Comparison of ENCODE assay signal across 8 cellular contexts in genomic region chr12:76158518-76159321, GRCh38.
DNase-seq lines count a peak whose midpoint lies in the region; ATAC-seq lines count a peak whose summit lies in the region.

No MANE protein-coding gene starts in this region.

- H3K36me3 ChIP-seq in CD4-positive, CD25-positive, alpha-beta regulatory T cell (ENCODE audit: control insufficient read depth, insufficient read depth, low read length): no peaks in the 10 kb centered on the region
- H3K36me3 ChIP-seq in skeletal muscle satellite cell (ENCODE audit: insufficient read depth, low read length): no peaks in the 10 kb centered on the region

- peak overlapping the region in 2 of 3 donors; percentile 12 to 77 for H3K27ac Mint-ChIP-seq in CD4-positive, CD25-positive, alpha-beta regulatory T cell
- H3K27ac Mint-ChIP-seq in activated naive CD4-positive, alpha-beta T cell treated with anti-CD3 and anti-CD28 coated beads, Interleukin-2, amount 50 U/mL, for 24 hours: peak overlapping the region; percentile 81

- intact Hi-C loops in left ventricle myocardium superior (cut with micrococcal nuclease): no loop called here

- peak; percentile 15 to 74 (median 42) for DNase-seq in CD4-positive, CD25-positive, alpha-beta regulatory T cell
- DNase-seq in SIG-M5 treated with dmso at 0.1 percent for 504 hours (lab: John Stamatoyannopoulos, UW; ENCODE audit: unreplicated experiment): peak; percentile 65
- no peak for DNase-seq in left ventricle myocardium superior
- DNase-seq in COR-L47 (lab: John Stamatoyannopoulos, UW): no peak

- peaks cover 0 to 8% (median 6%) of the 10 kb centered on the region in 4 donors for H3K4me1 Mint-ChIP-seq in CD4-positive, CD25-positive, alpha-beta regulatory T cell
- H3K4me1 Mint-ChIP-seq in activated naive CD4-positive, alpha-beta T cell treated with anti-CD3 and anti-CD28 coated beads, Interleukin-2, amount 50 U/mL, for 24 hours: peaks cover 17% of the 10 kb centered on the region

- H3K4me1 ChIP-seq in CD4-positive, CD25-positive, alpha-beta regulatory T cell (ENCODE audit: control insufficient read depth, insufficient read depth, low read length, poor library complexity, severe bottlenecking): peaks cover 5% of the 10 kb centered on the region
- peaks cover 4% of the 10 kb centered on the region for H3K4me1 ChIP-seq in skeletal muscle satellite cell (ENCODE audit: control insufficient read depth, insufficient read depth, low read length)

- no peaks in the 10 kb centered on the region for H3K9me3 ChIP-seq in CD4-positive, CD25-positive, alpha-beta regulatory T cell (ENCODE audit: control insufficient read depth in 2 of 2, low read length in 2 of 2)
- H3K9me3 ChIP-seq in skeletal muscle satellite cell (replicated peaks; ENCODE audit: low read length): no peaks in the 10 kb centered on the region

- H3K27me3 Mint-ChIP-seq in CD4-positive, CD25-positive, alpha-beta regulatory T cell: peaks cover 5% of the 10 kb centered on the region
- H3K27me3 Mint-ChIP-seq in activated naive CD4-positive, alpha-beta T cell treated with anti-CD3 and anti-CD28 coated beads, Interleukin-2, amount 50 U/mL, for 24 hours: no peaks in the 10 kb centered on the region

- H3K27ac ChIP-seq in CD4-positive, CD25-positive, alpha-beta regulatory T cell (ENCODE audit: insufficient read depth, low read length, poor library complexity, severe bottlenecking): no peak overlapping the region

- peak overlapping the region; percentile 38 for H3K4me2 ChIP-seq in skeletal muscle satellite cell (ENCODE audit: low read length)

- H3K27me3 ChIP-seq in CD4-positive, CD25-positive, alpha-beta regulatory T cell (ENCODE audit: control insufficient read depth, insufficient read depth, low read length): no peaks in the 10 kb centered on the region
- H3K27me3 ChIP-seq in skeletal muscle satellite cell (ENCODE audit: control insufficient read depth, insufficient read depth, low read length): no peaks in the 10 kb centered on the region

- H3K9me3 Mint-ChIP-seq in CD4-positive, CD25-positive, alpha-beta regulatory T cell: no peaks in the 10 kb centered on the region
- no peaks in the 10 kb centered on the region for H3K9me3 Mint-ChIP-seq in activated naive CD4-positive, alpha-beta T cell treated with anti-CD3 and anti-CD28 coated beads, Interleukin-2, amount 50 U/mL, for 24 hours

- H3K4me3 ChIP-seq in CD4-positive, CD25-positive, alpha-beta regulatory T cell (ENCODE audit: low read depth, low read length): peak overlapping the region; percentile 84
- H3K4me3 ChIP-seq in skeletal muscle satellite cell (ENCODE audit: low read length): no peak overlapping the region

- peak; percentile 92 to 93 for ATAC-seq in CD4-positive, CD25-positive, alpha-beta regulatory T cell (ENCODE audit: low read depth in 2 of 2)
- ATAC-seq in GM19324 (IDR thresholded peaks at IDR 0.05; ENCODE audit: low FRiP score, unreplicated experiment) (peak; percentile 98), HG03354 (IDR thresholded peaks at IDR 0.05; ENCODE audit: poor library complexity, severe bottlenecking, unreplicated experiment) (peak; percentile 99), left ventricle myocardium superior (peak; percentile 78)

- H3K36me3 Mint-ChIP-seq in CD4-positive, CD25-positive, alpha-beta regulatory T cell: no peaks in the 10 kb centered on the region
- no peaks in the 10 kb centered on the region for H3K36me3 Mint-ChIP-seq in activated naive CD4-positive, alpha-beta T cell treated with anti-CD3 and anti-CD28 coated beads, Interleukin-2, amount 50 U/mL, for 24 hours

- no peak overlapping the region for H3K9ac ChIP-seq in skeletal muscle satellite cell (ENCODE audit: low read depth, low read length)

- H3K4me3 Mint-ChIP-seq in CD4-positive, CD25-positive, alpha-beta regulatory T cell: peak overlapping the region in 3 of 4 donors; percentile 17 to 71 (median 59)
- H3K4me3 Mint-ChIP-seq in activated naive CD4-positive, alpha-beta T cell treated with anti-CD3 and anti-CD28 coated beads, Interleukin-2, amount 50 U/mL, for 24 hours: peak overlapping the region; percentile 3

Comparison
In these comparisons a context has a peak if more than half of its experiments do, and no peak if none do; other contexts are left out.
1. DNase-seq: peak in CD4-positive, CD25-positive, alpha-beta regulatory T cell (3 of 3) and SIG-M5 treated with dmso at 0.1 percent for 504 hours (single experiment); none in left ventricle myocardium superior (single experiment) and COR-L47 (single experiment).
2. Peak in every context shown above with its lines, with median percentiles within 50 percentile points of each other: ATAC-seq.